Comparison of ENCODE assay signal across 8 cellular contexts in the genomic region with DNA sequence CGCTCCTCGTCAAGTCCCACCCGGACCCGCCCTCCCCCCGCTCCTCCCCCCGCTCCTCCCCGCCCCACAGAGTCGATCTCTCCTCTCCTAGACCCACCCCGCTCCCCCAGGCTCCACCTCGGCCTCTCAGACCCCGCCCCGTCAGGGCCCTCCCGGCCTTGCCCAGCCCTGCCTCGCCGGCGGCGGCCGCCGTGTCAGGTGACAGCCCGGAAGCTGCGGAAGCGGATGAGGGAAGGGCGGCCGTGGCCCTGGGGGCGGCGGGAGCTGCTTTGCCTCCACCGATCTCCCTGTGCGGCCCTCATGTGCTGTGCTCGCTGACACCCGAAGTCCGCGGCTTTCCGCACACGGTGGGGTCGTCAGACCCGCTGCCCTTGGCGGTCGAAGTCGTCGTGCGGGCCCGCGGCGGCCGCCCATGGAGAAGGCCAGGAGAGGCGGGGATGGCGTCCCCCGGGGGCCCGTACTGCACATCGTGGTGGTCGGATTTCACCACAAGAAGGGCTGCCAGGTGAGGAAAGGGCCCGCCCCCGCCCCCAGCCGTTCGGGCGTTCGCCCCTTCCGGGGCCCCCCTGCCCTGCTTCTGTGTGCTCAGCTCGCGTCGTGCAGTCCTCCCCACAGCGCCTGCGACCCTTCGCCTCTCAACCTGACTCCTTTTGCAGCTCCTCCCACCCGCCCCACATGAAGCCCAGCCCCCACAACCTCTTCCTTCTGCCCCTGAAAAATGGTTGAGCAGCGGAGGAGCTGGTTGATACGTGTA. TPM values are rescaled to one million over a fixed set of nuclear protein-coding genes. Genes with fewer than 3 reads are reported as not detected.
DNase-seq lines count a peak whose midpoint lies in the region; ATAC-seq and TF ChIP-seq lines count a peak whose summit lies in the region.

A gene (plus strand): TSS at position 192 of the 754 bp plus-strand sequence. CDS start 221 bp downstream, at position 413.

- DNase-seq in NCI-H146 treated with DMSO at 0.1 percent for 48 hours (lab: John Stamatoyannopoulos, UW; ENCODE audit: unreplicated experiment) (peak; percentile 87), amniotic epithelial cell (ENCODE audit: low read depth) (peak; percentile 92), heart right ventricle (peak; percentile 98 to 99), posterior vena cava (ENCODE audit: low spot score) (peak; percentile 99), upper lobe of left lung (peak; percentile 99)

- H3K4me1 ChIP-seq in heart right ventricle = peaks cover 0 to 39% (median 23%) of the 10 kb centered on the region in 9 donors
- peaks cover 16 to 26% (median 22%) of the 10 kb centered on the region in 4 donors for H3K4me1 ChIP-seq in upper lobe of left lung

- ATAC-seq in HG02884 (IDR thresholded peaks at IDR 0.05; ENCODE audit: unreplicated experiment) (peak; percentile 90), heart right ventricle (peak; percentile 98 to 100 (median 99)), upper lobe of left lung (ENCODE audit: low FRiP score in 2 of 2) (peak; percentile 99 to 100)

- peak within 1 kb of the TSS; percentile 74 to 100 (median 94) for H3K4me3 ChIP-seq in heart right ventricle
- peak within 1 kb of the TSS; percentile 68 to 99 (median 92) for H3K4me3 ChIP-seq in upper lobe of left lung

- H3K36me3 ChIP-seq in heart right ventricle = peaks cover 0 to 8% (median 0%) of the 10 kb centered on the region in 9 donors
- H3K36me3 ChIP-seq in upper lobe of left lung = no peaks in the 10 kb centered on the region

- no peaks in the 10 kb centered on the region for H3K27me3 ChIP-seq in heart right ventricle
- no peaks in the 10 kb centered on the region for H3K27me3 ChIP-seq in upper lobe of left lung

- intact Hi-C loops in T-helper 1 cell treated with Interleukin-12 subunit alpha and Interleukin-12 subunit beta and Interleukin-4 antibody, amounts not matched to agents 30 ng/mL and 1 ng/mL, for 36 hours (cut with micrococcal nuclease) = loop anchor here (1.0 to 10.0 kb wide), 8 partner anchors 397 to 1991 kb away; a partner anchor contains a TSS
- intact Hi-C loops in heart right ventricle (cut with DNase I) = loop anchor here in 7 of 10 donors (5.0 to 10.0 kb wide), 7 partner anchors 42 to 559 kb away; a partner anchor contains a TSS
- intact Hi-C loops in posterior vena cava (cut with DNase I) = loop anchor here in 1 of 2 donors (10.0 kb wide), 1 partner anchor 89 kb away; no protein-coding TSS in a partner anchor

- TF ChIP-seq POLR2A in GM15510 (IDR thresholded peaks at IDR 0.05; ENCODE audit: borderline replicate concordance, extremely low read depth, insufficient read length) (peak; percentile 94), upper lobe of left lung (IDR thresholded peaks at IDR 0.05) (peak in 3 of 4 donors; percentile 62 to 96 (median 92))

- TF ChIP-seq EP300 in upper lobe of left lung (IDR thresholded peaks at IDR 0.05) = peak in 1 of 4 donors; percentile 73

- WGBS in heart right ventricle, 2 donors = 1% methylated on average over 47 to 67 of the region's 67 CpGs
- WGBS in upper lobe of left lung, 2 donors = 0 to 2% methylated on average over 20 to 31 of the region's 67 CpGs

- peak within 1 kb of the TSS; percentile 84 to 100 (median 98) for H3K27ac ChIP-seq in heart right ventricle
- H3K27ac ChIP-seq in upper lobe of left lung = peak within 1 kb of the TSS; percentile 94 to 99 (median 98)

- H3K9me3 ChIP-seq in heart right ventricle = peaks cover 0 to 6% (median 0%) of the 10 kb centered on the region in 11 donors
- H3K9me3 ChIP-seq in upper lobe of left lung = no peaks in the 10 kb centered on the region

- TF ChIP-seq CTCF in heart right ventricle (IDR thresholded peaks at IDR 0.05) = no peak
- peak in 2 of 6 experiments; percentile 7 to 11 for TF ChIP-seq CTCF in upper lobe of left lung (IDR thresholded peaks at IDR 0.05)

RNA-seq across cellular contexts. Expression of the gene that starts here (rescaled TPM):
- 32.1 and 37.8 TPM in 2 replicates for total RNA-seq in T-helper 1 cell treated with Interleukin-12 subunit alpha and Interleukin-12 subunit beta and Interleukin-4 antibody, amounts not matched to agents 30 ng/mL and 1 ng/mL, for 36 hours
- 10 to 100 TPM; 11.1 to 21.7 (median 15.3) TPM for total RNA-seq in heart right ventricle
- 1 to 10 TPM; 6.3 to 6.7 TPM for polyA plus RNA-seq in heart right ventricle
- total RNA-seq in posterior vena cava = 10 to 100 TPM; 25.5 to 28.8 TPM
- total RNA-seq in upper lobe of left lung = 10 to 100 TPM; 26.9 to 68.1 (median 37.1) TPM

Comparison
In these comparisons a context has a peak if more than half of its experiments do, and no peak if none do; other contexts are left out.
1. Peak in every context shown above with its lines: DNase-seq, ATAC-seq, H3K4me3 ChIP-seq and H3K27ac ChIP-seq.